12 cellular contexts compared by ENCODE assay signal in the genomic region with DNA sequence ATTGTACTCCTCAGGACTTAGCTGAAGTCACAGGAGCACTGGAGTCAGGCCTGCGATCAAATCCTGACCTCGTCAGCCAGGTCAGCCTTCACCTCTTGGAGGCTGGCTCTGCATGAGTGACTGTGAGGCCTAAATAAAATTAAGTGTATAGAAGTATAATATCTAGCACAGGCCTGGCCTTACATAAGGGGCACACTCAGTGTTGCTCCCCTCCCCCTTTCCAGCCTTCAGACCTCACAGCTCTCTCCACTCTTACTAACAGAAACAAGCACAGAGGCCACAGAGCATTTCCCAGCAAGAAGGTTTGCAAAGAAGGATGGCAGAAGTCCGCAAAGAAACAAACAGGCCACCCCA.
DNase-seq lines count a peak whose midpoint lies in the region; ATAC-seq and TF ChIP-seq lines count a peak whose summit lies in the region.
"Had no signal": no experiment of that assay in that cellular context is flagged by ENCODE, and none has a peak within 500 bp of the region (broad histone marks: within the 10 kb centered on the region; RNA-seq: fewer than 3 reads in every experiment).

No MANE protein-coding gene starts in this region.

- DNase-seq in activated naive CD4-positive, alpha-beta T cell treated with anti-CD3 and anti-CD28 coated beads, Interleukin-2, amount 10 ng/mL, durations not matched to agents 7 days and 5 days = no peak
- DNase-seq in activated naive CD4-positive, alpha-beta T cell treated with Interleukin-2 at 50 U/mL for 16 hours = no peak
- no peak for DNase-seq in RWPE1 (ENCODE audit: low spot score)
- peak; percentile 32 for DNase-seq in upper lobe of right lung
- DNase-seq in PC-9 = no peak
- DNase-seq in C1 segment of cervical spinal cord (lab: John Stamatoyannopoulos, UW) = no peak
- DNase-seq: cerebellar nuclear complex, NCI-H2227 treated with DMSO at 0.1 percent for 48 hours had no signal

- peaks cover 61% of the 10 kb centered on the region for H3K4me1 Mint-ChIP-seq in activated naive CD4-positive, alpha-beta T cell treated with anti-CD3 and anti-CD28 coated beads, Interleukin-2, amount 10 ng/mL, durations not matched to agents 7 days and 5 days

- no peaks in the 10 kb centered on the region for H3K9me3 Mint-ChIP-seq in activated naive CD4-positive, alpha-beta T cell treated with anti-CD3 and anti-CD28 coated beads, Interleukin-2, amount 10 ng/mL, durations not matched to agents 7 days and 5 days

- H2AFZ ChIP-seq in PC-9 = no peak overlapping the region

- intact Hi-C loops in upper lobe of right lung (cut with DNase I) = no loop called here
- intact Hi-C loops in PC-9 (cut with micrococcal nuclease; ENCODE audit: unreplicated experiment) = no loop called here

- H3K27ac ChIP-seq in RWPE1 = peak overlapping the region; percentile 16
- peak overlapping the region; percentile 15 for H3K27ac ChIP-seq in layer of hippocampus (ENCODE audit: low read depth, low read length)
- peak overlapping the region; percentile 74 for H3K27ac ChIP-seq in upper lobe of right lung
- no peak overlapping the region for H3K27ac ChIP-seq in PC-9
- H3K27ac ChIP-seq: KMS-11, right atrium auricular region had no signal

- no peaks in the 10 kb centered on the region for H4K20me1 ChIP-seq in PC-9 (ENCODE audit: insufficient read depth)

- no peaks in the 10 kb centered on the region for H3K9me2 ChIP-seq in PC-9 (ENCODE audit: insufficient read depth)

- H3K4me3 ChIP-seq in upper lobe of right lung (peak overlapping the region; percentile 2), PC-9 (no peak overlapping the region)
- H3K4me3 ChIP-seq: right atrium auricular region had no signal

- H3K27ac Mint-ChIP-seq in activated naive CD4-positive, alpha-beta T cell treated with anti-CD3 and anti-CD28 coated beads, Interleukin-2, amount 10 ng/mL, durations not matched to agents 7 days and 5 days = peak overlapping the region; percentile 96

- H3K79me2 ChIP-seq in PC-9 (ENCODE audit: low read depth) = peaks cover 24% of the 10 kb centered on the region; the same call in 1 of the 2 replicates

- H3F3A ChIP-seq in PC-9 (ENCODE audit: insufficient read depth, low read depth) = peaks cover 14% of the 10 kb centered on the region; the same call in 1 of the 2 replicates

- CTCF ChIA-PET in activated naive CD4-positive, alpha-beta T cell treated with anti-CD3 and anti-CD28 coated beads, Interleukin-2, amount 10 ng/mL, durations not matched to agents 7 days and 5 days (lab: Charles Lee) = interaction anchor here (0.8 to 2.2 kb wide), 9 partner anchors 8 to 181 kb away, joined by 3 to 12 read pairs (median 5); no protein-coding TSS in a partner anchor
- CTCF ChIA-PET in RWPE1 (lab: Yijun Ruan, JAX) = interaction anchor here (0.6 kb wide), 1 partner anchor 101 kb away, joined by 3 read pairs; no protein-coding TSS in a partner anchor
- CTCF ChIA-PET in PC-9 (lab: Charles Lee) = interaction anchor here (0.5 to 1.0 kb wide), 2 partner anchors 40 to 611 kb away, joined by 3 to 5 read pairs; no protein-coding TSS in a partner anchor

- H3K36me3 Mint-ChIP-seq in activated naive CD4-positive, alpha-beta T cell treated with anti-CD3 and anti-CD28 coated beads, Interleukin-2, amount 10 ng/mL, durations not matched to agents 7 days and 5 days = peaks cover 16% of the 10 kb centered on the region

- H3K27me3 Mint-ChIP-seq in activated naive CD4-positive, alpha-beta T cell treated with anti-CD3 and anti-CD28 coated beads, Interleukin-2, amount 10 ng/mL, durations not matched to agents 7 days and 5 days = no peaks in the 10 kb centered on the region

- H3K36me3 ChIP-seq in upper lobe of right lung (no peaks in the 10 kb centered on the region), PC-9 (ENCODE audit: low read depth) (no peaks in the 10 kb centered on the region)
- H3K36me3 ChIP-seq: right atrium auricular region had no signal

- TF ChIP-seq CTCF in RWPE1 (conservative IDR thresholded peaks at IDR 0.05; ENCODE audit: low read depth) = no peak
- no peak for TF ChIP-seq CTCF in upper lobe of right lung (IDR thresholded peaks at IDR 0.05)
- no peak for TF ChIP-seq CTCF in PC-9 (conservative IDR thresholded peaks at IDR 0.05)

- no peak for ATAC-seq in upper lobe of right lung
- ATAC-seq in HG02973 (IDR thresholded peaks at IDR 0.05; ENCODE audit: unreplicated experiment) = no peak

- BruUV-seq in PC-9 (replicated peaks; lab: Mats Ljungman, UMichigan) = no TSS peak

- H3K4me3 Mint-ChIP-seq in activated naive CD4-positive, alpha-beta T cell treated with anti-CD3 and anti-CD28 coated beads, Interleukin-2, amount 10 ng/mL, durations not matched to agents 7 days and 5 days = peak overlapping the region; percentile 53

- no peaks in the 10 kb centered on the region for H3K9me3 ChIP-seq in upper lobe of right lung
- H3K9me3 ChIP-seq in PC-9 (ENCODE audit: insufficient read depth, low read depth) = no peaks in the 10 kb centered on the region
- H3K9me3 ChIP-seq: right atrium auricular region had no signal

- POLR2A ChIA-PET in RWPE1 (lab: Yijun Ruan, JAX; ENCODE audit: low non-redundant PET) (no interaction called here), PC-9 (lab: Charles Lee; ENCODE audit: unreplicated experiment) (no interaction called here)

- H3K27me3 ChIP-seq in layer of hippocampus (ENCODE audit: control insufficient read depth, insufficient read depth, low read length) = no peaks in the 10 kb centered on the region
- H3K27me3 ChIP-seq in upper lobe of right lung = no peaks in the 10 kb centered on the region
- H3K27me3 ChIP-seq in PC-9 (ENCODE audit: insufficient read depth, low read depth) = no peaks in the 10 kb centered on the region
- H3K27me3 ChIP-seq: right atrium auricular region had no signal

- H3K4me1 ChIP-seq in upper lobe of right lung = peaks cover 16% of the 10 kb centered on the region
- peaks cover 19% of the 10 kb centered on the region for H3K4me1 ChIP-seq in PC-9 (replicated peaks; ENCODE audit: insufficient read depth)

- no peak overlapping the region for H3K4me2 ChIP-seq in PC-9
- H3K4me2 ChIP-seq: KMS-11 had no signal
